27 cellular contexts compared by ENCODE assay signal in the genomic region with DNA sequence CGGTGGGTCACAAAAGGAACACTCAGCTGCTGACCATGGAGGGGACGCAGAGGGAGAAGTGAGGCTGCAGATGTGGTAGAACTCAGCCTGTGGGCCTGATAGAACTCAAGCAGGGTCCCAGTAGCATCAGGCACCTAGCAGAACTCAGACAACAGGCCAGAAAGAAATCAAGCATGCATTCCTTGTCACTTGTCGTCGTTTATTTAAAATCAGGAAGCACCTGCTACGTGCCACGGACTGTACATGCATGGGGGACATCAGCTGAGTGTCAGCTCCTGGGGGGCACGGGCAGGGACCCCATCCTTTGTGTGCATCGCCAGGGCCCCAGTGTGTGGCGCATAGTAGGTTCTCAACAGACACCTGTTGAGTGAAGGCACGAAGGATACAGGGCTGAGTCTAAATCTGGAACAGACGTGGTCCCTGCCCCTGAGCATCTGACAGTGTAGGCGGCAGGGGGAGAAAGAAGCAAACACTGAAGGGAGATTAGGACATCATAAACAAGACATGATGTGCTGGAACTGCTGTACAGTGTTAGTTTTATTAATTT.
"Had no signal": no experiment of that assay in that cellular context is flagged by ENCODE, and none has a peak within 500 bp of the region (broad histone marks: within the 10 kb centered on the region; RNA-seq: fewer than 3 reads in every experiment).

No MANE protein-coding gene starts in this region.

- H3K27me3 Mint-ChIP-seq: activated CD4-positive, alpha-beta memory T cell treated with anti-CD3 and anti-CD28 coated beads for 36 hours; activated CD4-positive, alpha-beta T cell treated with anti-CD3 and anti-CD28 coated beads, Interleukin-2, amount 10 ng/mL, durations not matched to agents 24 days and 14 days; activated naive CD4-positive, alpha-beta T cell treated with anti-CD3 and anti-CD28 coated beads, Interleukin-2, amount 50 U/mL, for 24 hours; activated naive CD8-positive, alpha-beta T cell treated with anti-CD3 and anti-CD28 coated beads, Interleukin-2, amount 50 U/mL, for 24 hours; activated T-helper 17 cell treated with anti-CD3 and anti-CD28 coated beads, Interleukin-2, amount 50 U/mL, for 72 hours; natural killer cell treated with Interleukin-12 subunit alpha and Interleukin-12 subunit beta and Interleukin-15 and Interleukin-18, amount 100 ng/mL, for 72 hours; T-helper 17 cell had no signal

- DNase-seq: activated CD4-positive, alpha-beta memory T cell treated with anti-CD3 and anti-CD28 coated beads for 36 hours; activated CD4-positive, alpha-beta T cell treated with anti-CD3 and anti-CD28 coated beads, Interleukin-2, amount 10 ng/mL, durations not matched to agents 24 days and 14 days; activated CD4-positive, CD25-positive, alpha-beta regulatory T cell treated with anti-CD3 and anti-CD28 coated beads, Interleukin-2, amount 50 U/mL, for 72 hours; activated naive CD8-positive, alpha-beta T cell treated with anti-CD3 and anti-CD28 coated beads, Interleukin-2, amount 50 U/mL, for 24 hours; activated T-cell treated with anti-CD3 and anti-CD28 coated beads, Interleukin-2, amount 50 U/mL, for 4 hours; central memory CD4-positive, alpha-beta T cell; dermis blood vessel endothelial cell; effector CD4-positive, alpha-beta T cell; left lung; lower lobe of right lung; mesenchymal stem cell; pancreas; psoas muscle; stimulated activated CD4-positive, alpha-beta T cell treated with anti-CD3 and anti-CD28 coated beads, Interleukin-1b, Interleukin-23, amount 100 ng/mL, for 48 hours; stimulated activated CD4-positive, alpha-beta T cell treated with anti-CD3 and anti-CD28 coated beads, Interleukin-4, amount 100 ng/mL, for 4 hours; stimulated activated CD8-positive, alpha-beta memory T cell treated with anti-CD3 and anti-CD28 coated beads, Interleukin-4, amount 100 ng/mL, for 48 hours; stimulated activated naive CD4-positive, alpha-beta T cell; T-helper 17 cell; T1000; tibial artery; WERI-Rb-1 had no signal

- H3K9me3 Mint-ChIP-seq: activated CD4-positive, alpha-beta memory T cell treated with anti-CD3 and anti-CD28 coated beads for 36 hours; activated CD4-positive, alpha-beta T cell treated with anti-CD3 and anti-CD28 coated beads, Interleukin-2, amount 10 ng/mL, durations not matched to agents 24 days and 14 days; activated naive CD4-positive, alpha-beta T cell treated with anti-CD3 and anti-CD28 coated beads, Interleukin-2, amount 50 U/mL, for 24 hours; activated naive CD8-positive, alpha-beta T cell treated with anti-CD3 and anti-CD28 coated beads, Interleukin-2, amount 50 U/mL, for 24 hours; activated T-cell treated with anti-CD3 and anti-CD28 coated beads, Interleukin-2, amount 50 U/mL, for 4 hours; activated T-helper 17 cell treated with anti-CD3 and anti-CD28 coated beads, Interleukin-2, amount 50 U/mL, for 72 hours; natural killer cell treated with Interleukin-12 subunit alpha and Interleukin-12 subunit beta and Interleukin-15 and Interleukin-18, amount 100 ng/mL, for 72 hours had no signal

- H3K4me3 ChIP-seq: left lung, lower lobe of right lung, pancreas, psoas muscle, right atrium auricular region, smooth muscle cell, suprapubic skin, tibial artery had no signal

- H3K4me2 ChIP-seq: smooth muscle cell had no signal

- H3K27ac Mint-ChIP-seq: activated CD4-positive, alpha-beta memory T cell treated with anti-CD3 and anti-CD28 coated beads for 36 hours; activated naive CD8-positive, alpha-beta T cell treated with anti-CD3 and anti-CD28 coated beads, Interleukin-2, amount 50 U/mL, for 24 hours; activated T-helper 17 cell treated with anti-CD3 and anti-CD28 coated beads, Interleukin-2, amount 50 U/mL, for 72 hours; natural killer cell treated with Interleukin-12 subunit alpha and Interleukin-12 subunit beta and Interleukin-15 and Interleukin-18, amount 100 ng/mL, for 72 hours; T-helper 17 cell had no signal

- H3K4me3 Mint-ChIP-seq: activated CD4-positive, alpha-beta memory T cell treated with anti-CD3 and anti-CD28 coated beads for 36 hours; activated CD4-positive, alpha-beta T cell treated with anti-CD3 and anti-CD28 coated beads, Interleukin-2, amount 10 ng/mL, durations not matched to agents 24 days and 14 days; activated naive CD4-positive, alpha-beta T cell treated with anti-CD3 and anti-CD28 coated beads, Interleukin-2, amount 50 U/mL, for 24 hours; activated naive CD8-positive, alpha-beta T cell treated with anti-CD3 and anti-CD28 coated beads, Interleukin-2, amount 50 U/mL, for 24 hours; activated T-cell treated with anti-CD3 and anti-CD28 coated beads, Interleukin-2, amount 50 U/mL, for 4 hours; activated T-helper 17 cell treated with anti-CD3 and anti-CD28 coated beads, Interleukin-2, amount 50 U/mL, for 72 hours; natural killer cell treated with Interleukin-12 subunit alpha and Interleukin-12 subunit beta and Interleukin-15 and Interleukin-18, amount 100 ng/mL, for 72 hours; T-helper 17 cell had no signal

- H3K4me1 ChIP-seq: left lung, lower lobe of right lung, pancreas, psoas muscle, right atrium auricular region had no signal

- H3K9me3 ChIP-seq: left lung, lower lobe of right lung, pancreas, psoas muscle, right atrium auricular region, suprapubic skin, tibial artery had no signal

- H3K27me3 ChIP-seq: left lung, pancreas, right atrium auricular region, suprapubic skin, tibial artery had no signal

- H3K27ac ChIP-seq: left lung, lower lobe of right lung, pancreas, psoas muscle, right atrium auricular region, suprapubic skin, tibial artery, WERI-Rb-1 had no signal
